ENCODE assay signal across 10 cellular contexts in genomic region chr12:54959291-54960018, GRCh38. TPM values are rescaled to one million over a fixed set of nuclear protein-coding genes. Genes with fewer than 3 reads are reported as not detected.
DNase-seq lines count a peak whose midpoint lies in the region; ATAC-seq and TF ChIP-seq lines count a peak whose summit lies in the region.
"Had no signal": no experiment of that assay in that cellular context is flagged by ENCODE, and none has a peak within 500 bp of the region (broad histone marks: within the 10 kb centered on the region; RNA-seq: fewer than 3 reads in every experiment).

No MANE protein-coding gene starts in this region.

- H3K4me1 ChIP-seq in PC-9 (replicated peaks; ENCODE audit: insufficient read depth), result no peaks in the 10 kb centered on the region

- no peaks in the 10 kb centered on the region for H3K9me2 ChIP-seq in PC-9 (ENCODE audit: insufficient read depth)

- no peak overlapping the region for H2AFZ ChIP-seq in PC-9

- H3K36me3 ChIP-seq in PC-9 (ENCODE audit: low read depth), result no peaks in the 10 kb centered on the region

- TF ChIP-seq CTCF in fibroblast of mammary gland (conservative IDR thresholded peaks at IDR 0.05; ENCODE audit: control insufficient read depth, insufficient read depth, low read depth, low read length) (no peak), PC-9 (conservative IDR thresholded peaks at IDR 0.05) (no peak)

- POLR2A ChIA-PET in PC-9 (lab: Charles Lee; ENCODE audit: unreplicated experiment), result no interaction called here

- H3K9me3 ChIP-seq in PC-9 (ENCODE audit: insufficient read depth, low read depth), result no peaks in the 10 kb centered on the region

- H4K20me1 ChIP-seq in PC-9 (ENCODE audit: insufficient read depth), result no peaks in the 10 kb centered on the region

- no peak overlapping the region for H3K27ac ChIP-seq in PC-9

- no peaks in the 10 kb centered on the region for H3K79me2 ChIP-seq in PC-9 (ENCODE audit: low read depth)

- DNase-seq in fibroblast of mammary gland (ENCODE audit: low read depth), result peak; percentile 5
- no peak for DNase-seq in NCI-H1436 (lab: John Stamatoyannopoulos, UW)
- DNase-seq in PC-9, result no peak
- no peak for DNase-seq in islet precursor cell
- no peak for DNase-seq in activated gamma-delta T cell (lab: John Stamatoyannopoulos, UW)
- DNase-seq: midbrain had no signal

- no peaks in the 10 kb centered on the region for H3F3A ChIP-seq in PC-9 (ENCODE audit: insufficient read depth, low read depth)

- intact Hi-C loops in PC-9 (cut with micrococcal nuclease; ENCODE audit: unreplicated experiment), result loop anchor here (2.0 to 10.0 kb wide), 4 partner anchors 211 to 382 kb away; no protein-coding TSS in a partner anchor

- no TSS peak for BruUV-seq in PC-9 (replicated peaks; lab: Mats Ljungman, UMichigan)

- ATAC-seq in GM18511 (IDR thresholded peaks at IDR 0.05; ENCODE audit: unreplicated experiment), result peak; percentile 83
- peak; percentile 75 for ATAC-seq in GM21447 (IDR thresholded peaks at IDR 0.05; ENCODE audit: unreplicated experiment)
- peak; percentile 67 for ATAC-seq in HG03439 (IDR thresholded peaks at IDR 0.05; ENCODE audit: unreplicated experiment)

- H3K27me3 ChIP-seq in PC-9 (ENCODE audit: insufficient read depth, low read depth), result peaks cover 50% of the 10 kb centered on the region

- CTCF ChIA-PET in PC-9 (lab: Charles Lee), result no interaction called here

- no peak overlapping the region for H3K4me3 ChIP-seq in fibroblast of mammary gland (ENCODE audit: control insufficient read depth, low read depth, low read length)
- H3K4me3 ChIP-seq in PC-9, result no peak overlapping the region

- H3K4me2 ChIP-seq in PC-9, result no peak overlapping the region

RNA-seq across cellular contexts. Expression of gene TESPA1, which starts 25.1 kb away (rescaled TPM):
- total RNA-seq in PC-9 (2021), result not detected in 2 replicates
- total RNA-seq: fibroblast of villous mesenchyme had no signal
